In the genomic region with DNA sequence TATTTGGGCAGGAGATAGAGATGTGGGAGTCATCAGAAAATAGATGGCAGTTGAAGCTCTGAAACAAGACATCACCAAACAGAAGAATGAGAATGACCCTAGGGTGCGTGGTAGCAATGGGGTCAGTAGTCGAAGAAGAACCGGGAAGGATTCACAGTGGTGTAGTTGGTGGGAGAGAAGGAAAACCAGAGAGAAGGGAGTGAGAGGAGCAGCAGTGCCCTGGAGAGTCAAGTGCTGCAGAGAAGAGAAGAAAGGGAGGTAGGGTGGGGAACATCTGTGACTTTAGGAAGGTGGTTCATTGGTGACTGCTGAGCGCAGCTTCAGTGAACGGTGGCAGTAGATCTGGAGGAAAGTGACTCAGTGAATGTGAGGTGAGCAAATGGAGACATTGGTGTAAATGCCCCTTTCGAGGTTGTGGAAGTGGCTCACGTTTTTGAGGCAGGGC, we compare ENCODE assay signal across 12 cellular contexts. TPM values are rescaled to one million over a fixed set of nuclear protein-coding genes. Genes with fewer than 3 reads are reported as not detected.
DNase-seq lines count a peak whose midpoint lies in the region; ATAC-seq, FAIRE-seq and TF ChIP-seq lines count a peak whose summit lies in the region.
"Had no signal": no experiment of that assay in that cellular context is flagged by ENCODE, and none has a peak within 500 bp of the region (broad histone marks: within the 10 kb centered on the region; RNA-seq: fewer than 3 reads in every experiment).

No MANE protein-coding gene starts in this region.

- no peaks in the 10 kb centered on the region for H3K9me3 Mint-ChIP-seq in T-helper 2 cell treated with Interferon-gamma antibody and Interleukin-4, amounts not matched to agents 5 μg/mL and 100 μg/mL, for 36 hours
- peaks cover 2% of the 10 kb centered on the region for H3K9me3 Mint-ChIP-seq in activated naive CD8-positive, alpha-beta T cell treated with anti-CD3 and anti-CD28 coated beads for 36 hours

- peaks cover under 1% of the 10 kb centered on the region for H3K36me3 ChIP-seq in neutrophil

- H3K4me3 Mint-ChIP-seq in T-helper 2 cell treated with Interferon-gamma antibody and Interleukin-4, amounts not matched to agents 5 μg/mL and 100 μg/mL, for 36 hours: peak overlapping the region; percentile 17
- peak overlapping the region; percentile 53 for H3K4me3 Mint-ChIP-seq in activated naive CD8-positive, alpha-beta T cell treated with anti-CD3 and anti-CD28 coated beads for 36 hours

- H3K27me3 ChIP-seq in neutrophil: no peaks in the 10 kb centered on the region

- H3K4me1 ChIP-seq in neutrophil (ENCODE audit: control insufficient read depth in 1 of 2, insufficient read depth in 1 of 2, low read depth in 1 of 2, low read length in 1 of 2): peaks cover 61 to 66% of the 10 kb centered on the region in 2 experiments

- peak overlapping the region; percentile 99 for H3K27ac ChIP-seq in neutrophil

- no peaks in the 10 kb centered on the region for H3K36me3 Mint-ChIP-seq in T-helper 2 cell treated with Interferon-gamma antibody and Interleukin-4, amounts not matched to agents 5 μg/mL and 100 μg/mL, for 36 hours (ENCODE audit: low read depth)
- H3K36me3 Mint-ChIP-seq in activated naive CD8-positive, alpha-beta T cell treated with anti-CD3 and anti-CD28 coated beads for 36 hours: peaks cover 16% of the 10 kb centered on the region

- no peaks in the 10 kb centered on the region for H3K27me3 Mint-ChIP-seq in T-helper 2 cell treated with Interferon-gamma antibody and Interleukin-4, amounts not matched to agents 5 μg/mL and 100 μg/mL, for 36 hours (ENCODE audit: low read depth)
- H3K27me3 Mint-ChIP-seq in activated naive CD8-positive, alpha-beta T cell treated with anti-CD3 and anti-CD28 coated beads for 36 hours: no peaks in the 10 kb centered on the region

- peaks cover 30% of the 10 kb centered on the region for H3K4me1 Mint-ChIP-seq in T-helper 2 cell treated with Interferon-gamma antibody and Interleukin-4, amounts not matched to agents 5 μg/mL and 100 μg/mL, for 36 hours (ENCODE audit: low read depth)
- H3K4me1 Mint-ChIP-seq in activated naive CD8-positive, alpha-beta T cell treated with anti-CD3 and anti-CD28 coated beads for 36 hours: peaks cover 64% of the 10 kb centered on the region

- peak overlapping the region; percentile 36 to 43 for H3K4me3 ChIP-seq in neutrophil (ENCODE audit: low read depth in 1 of 2, low read length in 1 of 2)

- H3K9me3 ChIP-seq in neutrophil: no peaks in the 10 kb centered on the region

- TF ChIP-seq CTCF in neutrophil (IDR thresholded peaks at IDR 0.05): no peak

- H3K27ac Mint-ChIP-seq in T-helper 2 cell treated with Interferon-gamma antibody and Interleukin-4, amounts not matched to agents 5 μg/mL and 100 μg/mL, for 36 hours: peak overlapping the region; percentile 21
- H3K27ac Mint-ChIP-seq in activated naive CD8-positive, alpha-beta T cell treated with anti-CD3 and anti-CD28 coated beads for 36 hours: peak overlapping the region; percentile 91

- no peak for FAIRE-seq in frontal cortex (lab: Jason Lieb, UNC)
- FAIRE-seq: A204.1 had no signal

- peak; percentile 3 for ATAC-seq in HG03139 (IDR thresholded peaks at IDR 0.05; ENCODE audit: unreplicated experiment)

- intact Hi-C loops in posterior vena cava (cut with DNase I): loop anchor here in 1 of 2 donors (2.0 kb wide), 1 partner anchor 46 kb away; no protein-coding TSS in a partner anchor

- no peak for DNase-seq in T-helper 2 cell treated with Interferon-gamma antibody and Interleukin-4, amounts not matched to agents 5 μg/mL and 100 μg/mL, for 36 hours (ENCODE audit: low spot score)
- DNase-seq in T-helper 2 cell: no peak
- DNase-seq in activated naive CD8-positive, alpha-beta T cell treated with anti-CD3 and anti-CD28 coated beads for 36 hours: peak; percentile 37
- no peak for DNase-seq in posterior vena cava (ENCODE audit: low spot score)
- DNase-seq in frontal cortex (ENCODE audit: low spot score in 2 of 2): no peak
- no peak for DNase-seq in stimulated activated naive CD4-positive, alpha-beta T cell (lab: John Stamatoyannopoulos, UW)
- DNase-seq: left colon, NCI-H82, retina had no signal

RNA-seq across cellular contexts. Expression of a gene that starts 36.5 kb away (rescaled TPM):
- total RNA-seq in activated naive CD8-positive, alpha-beta T cell treated with anti-CD3 and anti-CD28 coated beads for 36 hours: 10 to 100 TPM; 18.6 to 22.2 TPM
- total RNA-seq in posterior vena cava (10 to 100 TPM; 74.5 to 95.3 TPM), frontal cortex (22.4 TPM)
